8 cellular contexts compared by ENCODE assay signal in the genomic region with DNA sequence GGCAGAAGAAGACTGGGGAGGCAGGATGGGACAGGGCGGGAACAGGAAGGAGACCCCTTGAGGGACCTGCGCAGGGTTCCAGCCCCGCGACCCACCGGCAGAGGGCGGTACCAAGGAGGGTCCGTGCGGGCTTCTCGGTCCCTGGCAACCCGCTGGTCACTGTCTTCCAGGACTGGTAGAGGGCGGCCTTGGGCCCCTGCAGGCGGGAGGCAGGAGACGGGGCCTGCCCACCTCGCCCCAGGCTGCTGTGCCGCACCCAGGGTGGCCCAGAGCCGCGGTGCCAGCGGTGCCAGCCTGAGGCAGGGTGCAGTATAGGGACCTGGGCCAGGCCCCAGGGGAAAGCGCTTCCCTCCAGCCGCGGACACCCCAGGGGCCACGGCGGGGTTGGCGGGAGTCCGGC.
DNase-seq lines count a peak whose midpoint lies in the region; ATAC-seq and TF ChIP-seq lines count a peak whose summit lies in the region.

No MANE protein-coding gene starts in this region.

- DNase-seq in GM13977 (ENCODE audit: low spot score) (peak; percentile 77), midbrain (lab: John Stamatoyannopoulos, UW) (peak; percentile 45), DMS114 treated with DMSO at 0.1 percent for 48 hours (lab: John Stamatoyannopoulos, UW; ENCODE audit: unreplicated experiment) (no peak), NCI-H1417 treated with DMSO at 0.1 percent for 48 hours (lab: John Stamatoyannopoulos, UW) (no peak)
- peak; percentile 52 for DNase-seq in activated CD4-positive, alpha-beta T cell treated with anti-CD3 and anti-CD28 coated beads, Interleukin-2, amount 50 U/mL, for 1 hour
- peak; percentile 23 for DNase-seq in effector CD4-positive, alpha-beta T cell
- DNase-seq in stimulated activated CD8-positive, alpha-beta memory T cell treated with anti-CD3 and anti-CD28 coated beads, Interleukin-2, amount 100 ng/mL, for 1 hour (ENCODE audit: low read depth in 2 of 2): peak; percentile 6 to 40

- TF ChIP-seq CTCF in GM13977 (IDR thresholded peaks at IDR 0.05; ENCODE audit: extremely low read depth, insufficient read depth, missing control alignments): peak; percentile 77

- in situ Hi-C loops in GM13977 (cut with MboI; ENCODE audit: low pct_unique_long_range_greater_than_20kb, low sequenced_read_pairs, unreplicated experiment): no loop called here

- ATAC-seq in HG02973 (IDR thresholded peaks at IDR 0.05; ENCODE audit: unreplicated experiment): no peak

Comparison
In these comparisons a context has a peak if more than half of its experiments do, and no peak if none do; other contexts are left out.
1. DNase-seq: peak in GM13977 (single experiment), activated CD4-positive, alpha-beta T cell treated with anti-CD3 and anti-CD28 coated beads, Interleukin-2, amount 50 U/mL, for 1 hour (single experiment), effector CD4-positive, alpha-beta T cell (single experiment), midbrain (single experiment) and stimulated activated CD8-positive, alpha-beta memory T cell treated with anti-CD3 and anti-CD28 coated beads, Interleukin-2, amount 100 ng/mL, for 1 hour (2 of 2); none in DMS114 treated with DMSO at 0.1 percent for 48 hours (single experiment) and NCI-H1417 treated with DMSO at 0.1 percent for 48 hours (single experiment).